In the genomic region with DNA sequence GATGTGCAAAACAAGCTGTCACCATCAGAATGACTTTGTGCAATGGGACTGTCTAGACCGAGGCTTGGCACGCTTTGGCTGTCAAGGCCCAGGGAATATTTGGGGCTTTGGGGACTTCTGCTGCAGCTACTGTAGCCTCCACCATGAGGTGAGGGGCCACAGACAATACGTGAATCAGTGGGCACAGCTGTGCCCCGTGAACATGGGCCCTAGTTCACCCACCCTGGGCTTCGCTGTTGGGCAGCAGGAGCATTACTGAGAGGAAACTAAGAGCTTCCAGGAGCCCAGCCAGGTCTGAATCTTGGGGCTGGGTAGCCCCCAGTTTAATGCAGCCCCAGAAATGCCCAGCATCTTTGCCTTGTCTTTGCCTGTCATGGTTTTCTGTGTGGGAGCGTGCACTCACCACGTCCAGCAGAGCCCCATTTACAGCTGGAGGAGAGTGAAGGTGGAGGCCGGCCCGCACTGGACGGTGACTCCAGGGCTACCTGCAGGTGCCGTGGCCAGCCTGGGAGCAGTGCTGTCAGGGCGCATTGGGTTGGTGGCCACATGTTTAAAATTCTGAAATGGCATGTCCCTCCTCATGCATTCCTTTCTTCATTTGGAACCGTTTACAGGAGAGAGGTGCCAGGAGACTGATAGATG, we compare ENCODE assay signal across 18 cellular contexts. TPM values are rescaled to one million over a fixed set of nuclear protein-coding genes. Genes with fewer than 3 reads are reported as not detected.
A peak's percentile ranks its signal among the peaks of the same experiment; 100 is the strongest.
DNase-seq lines count a peak whose midpoint lies in the region; ATAC-seq, FAIRE-seq and TF ChIP-seq lines count a peak whose summit lies in the region.
"Had no signal": no experiment of that assay in that cellular context is flagged by ENCODE, and none has a peak within 500 bp of the region (broad histone marks: within the 10 kb centered on the region; RNA-seq: fewer than 3 reads in every experiment).

No MANE protein-coding gene starts in this region.

- H3K27ac ChIP-seq in heart left ventricle = peak overlapping the region in 1 of 12 donors; percentile 4
- H3K27ac ChIP-seq in right atrium auricular region = no peak overlapping the region
- H3K27ac ChIP-seq in astrocyte (ENCODE audit: low read depth, low read length) = no peak overlapping the region
- no peak overlapping the region for H3K27ac ChIP-seq in substantia nigra (ENCODE audit: low read depth, low read length, poor library complexity, severe bottlenecking)
- H3K27ac ChIP-seq: vagina had no signal

- H3K4me2 ChIP-seq in astrocyte (ENCODE audit: low read length) = no peak overlapping the region

- WGBS in heart left ventricle, 4 donors = 81 to 85% (median 84%) methylated on average over 13 of the region's 13 CpGs

- DNase-seq in heart left ventricle (no peak), right atrium auricular region (ENCODE audit: low spot score) (no peak), astrocyte (ENCODE audit: low read depth) (no peak), NOMO-1 treated with dmso at 0.1 percent for 144 hours (lab: John Stamatoyannopoulos, UW; ENCODE audit: unreplicated experiment) (no peak), erythroblast (lab: John Stamatoyannopoulos, UW) (no peak), substantia nigra (lab: John Stamatoyannopoulos, UW) (no peak)
- DNase-seq in activated effector memory CD4-positive, alpha-beta T cell treated with anti-CD3 and anti-CD28 coated beads, Interleukin-2, amount 50 U/mL, for 16 hours = no peak
- DNase-seq: anterior cingulate cortex; COR-L47; naive B cell; NCI-H1436 treated with DMSO at 0.1 percent for 48 hours; NCI-H2227 treated with DMSO at 0.1 percent for 48 hours; stimulated activated CD4-positive, alpha-beta T cell treated with anti-CD3 and anti-CD28 coated beads, Interleukin-15, amount 100 ng/mL, for 24 hours; stimulated activated naive CD4-positive, alpha-beta T cell treated with Interleukin-2 at 50 U/mL for 16 hours; T-helper 1 cell had no signal

- H3K9me3 ChIP-seq in heart left ventricle = no peaks in the 10 kb centered on the region
- no peaks in the 10 kb centered on the region for H3K9me3 ChIP-seq in right atrium auricular region
- H3K9me3 ChIP-seq in astrocyte (ENCODE audit: insufficient read depth, low read depth, low read length) = no peaks in the 10 kb centered on the region
- H3K9me3 ChIP-seq: vagina had no signal

- FAIRE-seq in astrocyte (lab: Jason Lieb, UNC) = no peak

- H3K4me3 ChIP-seq in heart left ventricle (no peak overlapping the region), right atrium auricular region (no peak overlapping the region), astrocyte (ENCODE audit: insufficient read depth, low read depth, low read length) (no peak overlapping the region)
- H3K4me3 ChIP-seq: vagina had no signal

- H3K36me3 ChIP-seq in heart left ventricle (peaks cover 0 to 6% (median 0%) of the 10 kb centered on the region in 9 donors), right atrium auricular region (no peaks in the 10 kb centered on the region), astrocyte (ENCODE audit: insufficient read depth, low read length) (no peaks in the 10 kb centered on the region)
- H3K36me3 ChIP-seq: vagina had no signal

- H3K27me3 ChIP-seq in heart left ventricle = no peaks in the 10 kb centered on the region
- H3K27me3 ChIP-seq in right atrium auricular region = no peaks in the 10 kb centered on the region
- no peaks in the 10 kb centered on the region for H3K27me3 ChIP-seq in astrocyte (ENCODE audit: insufficient read depth, low read length)
- H3K27me3 ChIP-seq: vagina had no signal

- TF ChIP-seq POLR2A in heart left ventricle (IDR thresholded peaks at IDR 0.05) = no peak
- TF ChIP-seq POLR2A in erythroblast (IDR thresholded peaks at IDR 0.05; ENCODE audit: low read length) = no peak

- H3K27ac Mint-ChIP-seq in astrocyte (ENCODE audit: unreplicated experiment) (peak overlapping the region; percentile 89), nephron (peak overlapping the region in 2 of 3 experiments; percentile 14 to 27)

- H3K9ac ChIP-seq in astrocyte (ENCODE audit: low read length) = no peak overlapping the region

- H3K4me1 ChIP-seq in heart left ventricle (peaks cover 0 to 50% (median 28%) of the 10 kb centered on the region in 12 donors), right atrium auricular region (peaks cover 0 to 34% of the 10 kb centered on the region in 2 donors), astrocyte (ENCODE audit: insufficient read depth, low read length) (peaks cover 15% of the 10 kb centered on the region)

- H2AFZ ChIP-seq in astrocyte (ENCODE audit: low read depth, low read length) = no peak overlapping the region

- H3K4me1 Mint-ChIP-seq in astrocyte (ENCODE audit: low read depth, unreplicated experiment) = no peaks in the 10 kb centered on the region
- H3K4me1 Mint-ChIP-seq in nephron = peaks cover 8% of the 10 kb centered on the region

- peak in 3 of 4 donors; percentile 5 to 14 (median 8) for ATAC-seq in heart left ventricle

- TF ChIP-seq CTCF in heart left ventricle (IDR thresholded peaks at IDR 0.05) = no peak
- no peak for TF ChIP-seq CTCF in right atrium auricular region (IDR thresholded peaks at IDR 0.05)
- TF ChIP-seq CTCF in astrocyte (IDR thresholded peaks at IDR 0.05; ENCODE audit: insufficient read depth, low read depth, low read length) = no peak
- TF ChIP-seq CTCF in nephron (IDR thresholded peaks at IDR 0.05; ENCODE audit: unreplicated experiment in 3 of 3) = no peak

- H4K20me1 ChIP-seq in astrocyte (ENCODE audit: insufficient read depth, low read length) = peaks cover 33% of the 10 kb centered on the region

- H3K36me3 Mint-ChIP-seq in astrocyte (ENCODE audit: low read depth, unreplicated experiment) = peaks cover 4% of the 10 kb centered on the region
- H3K36me3 Mint-ChIP-seq in nephron (ENCODE audit: low read depth) = peaks cover 6% of the 10 kb centered on the region
- H3K36me3 Mint-ChIP-seq: naive B cell had no signal

- H3K9me3 Mint-ChIP-seq in astrocyte (ENCODE audit: unreplicated experiment) = peaks cover 3% of the 10 kb centered on the region
- peaks cover 2% of the 10 kb centered on the region for H3K9me3 Mint-ChIP-seq in nephron
- H3K9me3 Mint-ChIP-seq: activated T-helper 2 cell treated with anti-CD3 and anti-CD28 coated beads, Interferon-gamma antibody, Interleukin-2, Interleukin-4, amounts not matched to agents 10 μg/mL and 5 μg/mL and 100 μg/mL, durations not matched to agents 14 hours and 24 hours and 36 hours; naive B cell had no signal

- H3K4me3 Mint-ChIP-seq in astrocyte (ENCODE audit: unreplicated experiment) (no peak overlapping the region), nephron (no peak overlapping the region)

- intact Hi-C loops in heart left ventricle (cut with DNase I) = no loop called here

- H3K27me3 Mint-ChIP-seq in astrocyte (ENCODE audit: low read depth, unreplicated experiment) (no peaks in the 10 kb centered on the region), nephron (ENCODE audit: low read depth) (peaks cover 3% of the 10 kb centered on the region)
- H3K27me3 Mint-ChIP-seq: naive B cell had no signal

- peaks cover 4% of the 10 kb centered on the region for H3K79me2 ChIP-seq in astrocyte (ENCODE audit: insufficient read depth, low read length)

RNA-seq across cellular contexts. Expression of a gene that starts 34.7 kb away (rescaled TPM):
- total RNA-seq in heart left ventricle = 10 to 100 TPM; 40.4 to 79.9 (median 48.2) TPM
- polyA plus RNA-seq in heart left ventricle = 10 to 100 TPM; 33.4 to 51.5 TPM
- total RNA-seq in right atrium auricular region = 10 to 100 TPM; 45.1 to 54.1 TPM
- 32.9 and 34.9 TPM in 2 replicates for total RNA-seq in astrocyte
